ENCODE assay signal across 9 cellular contexts in the genomic region with DNA sequence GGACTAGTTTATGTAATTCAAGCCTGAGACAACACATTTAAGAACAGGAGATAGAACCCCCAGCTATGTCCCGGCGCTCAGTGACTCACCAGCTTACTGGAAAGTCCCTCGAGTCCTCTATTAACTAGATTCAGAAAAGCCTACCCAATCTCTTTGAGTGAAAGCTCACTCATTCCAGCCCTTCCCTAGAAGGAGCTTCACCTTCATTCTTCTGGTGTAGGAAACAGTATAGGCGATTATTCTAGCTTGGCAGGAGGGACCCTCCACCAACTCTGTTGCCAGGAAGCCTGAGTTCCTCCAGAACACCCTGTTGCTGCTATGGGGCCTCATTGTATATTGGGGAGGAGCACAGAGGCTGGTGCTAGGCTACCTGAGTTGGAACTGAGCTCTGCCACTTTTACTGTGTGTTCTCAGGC. TPM values are rescaled to one million over a fixed set of nuclear protein-coding genes. Genes with fewer than 3 reads are reported as not detected.
DNase-seq lines count a peak whose midpoint lies in the region; ATAC-seq and TF ChIP-seq lines count a peak whose summit lies in the region.
"Had no signal": no experiment of that assay in that cellular context is flagged by ENCODE, and none has a peak within 500 bp of the region (broad histone marks: within the 10 kb centered on the region; RNA-seq: fewer than 3 reads in every experiment).

No MANE protein-coding gene starts in this region.

- DNase-seq in DMS 273 (lab: John Stamatoyannopoulos, UW; ENCODE audit: unreplicated experiment) (peak; percentile 22), DMS 273 treated with DMSO at 0.1 percent for 48 hours (lab: John Stamatoyannopoulos, UW) (no peak), OCI-M1 (lab: John Stamatoyannopoulos, UW) (peak; percentile 29), renal cortical epithelial cell (ENCODE audit: low read depth) (peak; percentile 95), NCI-H1694 treated with DMSO at 0.1 percent for 48 hours (lab: John Stamatoyannopoulos, UW) (no peak), endothelial cell (ENCODE audit: low spot score) (no peak)

- no peak for TF ChIP-seq CTCF in brain (conservative IDR thresholded peaks at IDR 0.05)
- no peak for TF ChIP-seq CTCF in endothelial cell (IDR thresholded peaks at IDR 0.05; ENCODE audit: unreplicated experiment)

- peaks cover 11% of the 10 kb centered on the region for H3K4me1 Mint-ChIP-seq in brain
- H3K4me1 Mint-ChIP-seq in endothelial cell (ENCODE audit: unreplicated experiment), result no peaks in the 10 kb centered on the region

- H3K36me3 Mint-ChIP-seq in brain (peaks cover 19% of the 10 kb centered on the region), endothelial cell (ENCODE audit: low read depth, unreplicated experiment) (peaks cover 6% of the 10 kb centered on the region)

- peak; percentile 99 for ATAC-seq in HG02623 (IDR thresholded peaks at IDR 0.05; ENCODE audit: unreplicated experiment)

- H3K27ac Mint-ChIP-seq in brain (peak overlapping the region in 3 of 5 experiments; percentile 45 to 75 (median 72)), endothelial cell (ENCODE audit: unreplicated experiment) (no peak overlapping the region)
- H3K27ac Mint-ChIP-seq: stimulated activated naive CD8-positive, alpha-beta T cell treated with anti-CD3 and anti-CD28 coated beads, Interleukin-15, Interleukin-2, amounts not matched to agents 100 ng/mL and 50 ng/mL, for 24 hours had no signal

- H3K4me3 Mint-ChIP-seq in brain, result no peak overlapping the region
- H3K4me3 Mint-ChIP-seq in endothelial cell (ENCODE audit: unreplicated experiment), result no peak overlapping the region
- H3K4me3 Mint-ChIP-seq: stimulated activated naive CD8-positive, alpha-beta T cell treated with anti-CD3 and anti-CD28 coated beads, Interleukin-15, Interleukin-2, amounts not matched to agents 100 ng/mL and 50 ng/mL, for 24 hours had no signal

- H3K27me3 Mint-ChIP-seq in brain, result no peaks in the 10 kb centered on the region
- peaks cover 5% of the 10 kb centered on the region for H3K27me3 Mint-ChIP-seq in endothelial cell (ENCODE audit: unreplicated experiment)
- H3K27me3 Mint-ChIP-seq: stimulated activated naive CD8-positive, alpha-beta T cell treated with anti-CD3 and anti-CD28 coated beads, Interleukin-15, Interleukin-2, amounts not matched to agents 100 ng/mL and 50 ng/mL, for 24 hours had no signal

- H3K9me3 Mint-ChIP-seq in brain (no peaks in the 10 kb centered on the region), endothelial cell (ENCODE audit: unreplicated experiment) (no peaks in the 10 kb centered on the region)
- H3K9me3 Mint-ChIP-seq: stimulated activated naive CD8-positive, alpha-beta T cell treated with anti-CD3 and anti-CD28 coated beads, Interleukin-15, Interleukin-2, amounts not matched to agents 100 ng/mL and 50 ng/mL, for 24 hours had no signal

RNA-seq across cellular contexts. Expression of a gene that starts 57.2 kb away (rescaled TPM):
- polyA plus RNA-seq in brain (ENCODE audit: insufficient read depth, low read depth, low replicate concordance), result 6.4 TPM
- total RNA-seq in renal cortical epithelial cell (21.7 and 61.7 TPM in 2 replicates), endothelial cell (ENCODE audit: unreplicated experiment) (37.6 TPM)

Comparison
In these comparisons a context has a peak if more than half of its experiments do, and no peak if none do; other contexts are left out.
1. DNase-seq: peak in DMS 273 (single experiment), OCI-M1 (single experiment) and renal cortical epithelial cell (single experiment); none in DMS 273 treated with DMSO at 0.1 percent for 48 hours (single experiment), NCI-H1694 treated with DMSO at 0.1 percent for 48 hours (single experiment) and endothelial cell (single experiment).